ENCODE assay signal across 1 cellular context in the genomic region with DNA sequence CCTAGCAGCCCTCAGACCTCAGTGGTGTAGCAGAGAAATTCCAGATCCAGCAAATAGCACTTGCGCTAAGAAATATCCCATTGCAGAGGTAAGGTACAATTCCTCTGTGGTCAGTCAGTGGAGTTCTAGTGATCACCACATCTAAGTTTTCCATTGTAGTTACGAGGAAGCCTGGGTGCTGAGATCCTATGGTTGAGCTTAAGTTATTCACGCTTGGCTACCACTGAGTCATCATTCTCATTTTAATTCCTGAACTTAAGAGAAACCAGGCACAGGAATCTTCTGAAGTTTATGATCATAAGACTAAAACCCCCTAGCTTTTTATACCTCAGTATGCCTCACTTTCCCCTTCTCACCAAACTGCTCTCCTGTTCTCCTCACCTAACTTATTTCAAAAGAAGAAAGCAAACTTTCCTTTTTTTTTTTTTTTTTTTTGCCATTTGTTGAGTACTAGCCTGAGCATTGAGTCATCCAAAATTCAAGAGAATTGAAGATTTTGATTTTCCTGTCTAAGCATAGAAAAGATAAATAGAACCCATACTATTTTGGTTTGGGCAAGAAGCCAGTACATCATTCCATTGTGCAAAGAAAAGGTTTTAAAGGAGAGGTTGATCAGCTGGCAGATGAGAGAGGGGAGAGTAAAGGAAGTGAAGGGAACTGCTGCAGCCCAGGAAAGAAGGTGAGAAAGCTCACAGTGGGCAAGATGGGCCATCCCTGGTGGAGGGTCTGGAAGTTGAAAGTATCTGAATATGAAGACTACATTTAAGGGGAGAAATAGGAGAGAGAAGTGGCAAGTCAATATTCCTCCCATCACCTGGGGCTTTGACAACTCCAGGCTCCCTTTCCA.
TF ChIP-seq lines count a peak whose summit lies in the region.

No MANE protein-coding gene starts in this region.

TF ChIP-seq in WTC11, 78 proteins besides CTCF, POLR2A, EP300 and RAD21 (continued from another document):
- no peak for TF ChIP-seq NR3C1 (CRISPR knock-in tag; conservative IDR thresholded peaks at IDR 0.05; ENCODE audit: low read depth)
